In genomic region chr17:81135503-81136283, GRCh38 we compare ENCODE assay signal across 16 cellular contexts. TPM values are rescaled to one million over a fixed set of nuclear protein-coding genes. Genes with fewer than 3 reads are reported as not detected.
DNase-seq lines count a peak whose midpoint lies in the region; ATAC-seq and TF ChIP-seq lines count a peak whose summit lies in the region.
"Had no signal": no experiment of that assay in that cellular context is flagged by ENCODE, and none has a peak within 500 bp of the region (broad histone marks: within the 10 kb centered on the region; RNA-seq: fewer than 3 reads in every experiment).

No MANE protein-coding gene starts in this region.

- H3K27ac Mint-ChIP-seq in WTC11 (peak overlapping the region; percentile 9; the same call in 1 of the 2 replicates), MCF 10A (ENCODE audit: low read depth, unreplicated experiment) (no peak overlapping the region)
- H3K27ac Mint-ChIP-seq: stimulated activated naive CD8-positive, alpha-beta T cell treated with anti-CD3 and anti-CD28 coated beads, Interleukin-15, amount 100 ng/mL, for 72 hours had no signal

- no peaks in the 10 kb centered on the region for H3K4me1 Mint-ChIP-seq in WTC11
- H3K4me1 Mint-ChIP-seq in MCF 10A (ENCODE audit: insufficient read depth, unreplicated experiment): peaks cover 6% of the 10 kb centered on the region
- H3K4me1 Mint-ChIP-seq: stimulated activated naive CD8-positive, alpha-beta T cell treated with anti-CD3 and anti-CD28 coated beads, Interleukin-15, amount 100 ng/mL, for 72 hours had no signal

- H3K9me3 ChIP-seq in mucosa of descending colon: no peaks in the 10 kb centered on the region

- no TSS peak for BruUV-seq in MCF 10A (replicated peaks; lab: Mats Ljungman, UMichigan)

- ATAC-seq in WTC11: no peak
- ATAC-seq in mucosa of descending colon: peak; percentile 16
- no peak for ATAC-seq in GM21447 (IDR thresholded peaks at IDR 0.05; ENCODE audit: unreplicated experiment)
- ATAC-seq: stimulated activated naive CD8-positive, alpha-beta T cell treated with anti-CD3 and anti-CD28 coated beads, Interleukin-15, amount 100 ng/mL, for 72 hours had no signal

- CTCF ChIA-PET in WTC11 (lab: Charles Lee): interaction anchor here (0.8 to 0.9 kb wide), 2 partner anchors 14 to 112 kb away, joined by 3 read pairs; no protein-coding TSS in a partner anchor
- CTCF ChIA-PET in MCF 10A (lab: Yijun Ruan, JAX): interaction anchor here (1.3 kb wide), 1 partner anchor 15 kb away, joined by 4 read pairs; no protein-coding TSS in a partner anchor

- intact Hi-C loops in mucosa of descending colon (cut with DNase I, micrococcal nuclease) (no loop called here), MCF 10A (cut with micrococcal nuclease) (no loop called here)

- H3K4me3 ChIP-seq in mucosa of descending colon: no peak overlapping the region

- DNase-seq in D341Med (ENCODE audit: low spot score): peak; percentile 79
- DNase-seq in NCI-H1694 (lab: John Stamatoyannopoulos, UW): peak; percentile 92
- DNase-seq in WTC11 (ENCODE audit: low spot score): no peak
- DNase-seq in mucosa of descending colon: peak in 1 of 3 donors; percentile 25
- DNase-seq in stimulated activated CD4-positive, alpha-beta T cell treated with anti-CD3 and anti-CD28 coated beads, Interleukin-1b, Interleukin-23, amount 100 ng/mL, for 48 hours: no peak
- DNase-seq in NCI-H187 treated with DMSO at 0.1 percent for 48 hours (lab: John Stamatoyannopoulos, UW): no peak
- no peak for DNase-seq in MCF 10A (ENCODE audit: unreplicated experiment)
- DNase-seq: activated CD4-positive, alpha-beta T cell treated with anti-CD3 and anti-CD28 coated beads, Interleukin-2, amount 50 U/mL, for 1 hour; activated gamma-delta T cell; mesendoderm; OCI-M1; stimulated activated naive CD8-positive, alpha-beta T cell treated with anti-CD3 and anti-CD28 coated beads, Interleukin-15, amount 100 ng/mL, for 72 hours had no signal

- H3K36me3 Mint-ChIP-seq in WTC11: peaks cover 14% of the 10 kb centered on the region; the same call in 1 of the 2 replicates
- H3K36me3 Mint-ChIP-seq in MCF 10A (ENCODE audit: insufficient read depth, unreplicated experiment): no peaks in the 10 kb centered on the region

- H3K4me3 Mint-ChIP-seq in WTC11 (no peak overlapping the region), MCF 10A (ENCODE audit: unreplicated experiment) (no peak overlapping the region)
- H3K4me3 Mint-ChIP-seq: CD14-positive monocyte; stimulated activated naive CD8-positive, alpha-beta T cell treated with anti-CD3 and anti-CD28 coated beads, Interleukin-15, amount 100 ng/mL, for 72 hours had no signal

- H3K27me3 Mint-ChIP-seq in WTC11 (ENCODE audit: low read depth) (no peaks in the 10 kb centered on the region), MCF 10A (ENCODE audit: insufficient read depth, unreplicated experiment) (no peaks in the 10 kb centered on the region)
- H3K27me3 Mint-ChIP-seq: stimulated activated naive CD8-positive, alpha-beta T cell treated with anti-CD3 and anti-CD28 coated beads, Interleukin-15, amount 100 ng/mL, for 72 hours had no signal

- no peaks in the 10 kb centered on the region for H3K36me3 ChIP-seq in mucosa of descending colon (ENCODE audit: low read depth)

- POLR2A ChIA-PET in WTC11 (lab: Charles Lee): no interaction called here
- POLR2A ChIA-PET in MCF 10A (lab: Yijun Ruan, JAX): interaction anchor here (1.1 kb wide), 1 partner anchor 9 kb away, joined by 4 read pairs; no protein-coding TSS in a partner anchor

- TF ChIP-seq CTCF in WTC11 (IDR thresholded peaks at IDR 0.05) (no peak), mucosa of descending colon (IDR thresholded peaks at IDR 0.05) (no peak), MCF 10A (IDR thresholded peaks at IDR 0.05; ENCODE audit: unreplicated experiment) (no peak)

- peaks cover 7% of the 10 kb centered on the region for H3K4me1 ChIP-seq in mucosa of descending colon (ENCODE audit: low read depth)

- peaks cover 19% of the 10 kb centered on the region for H3K9me3 Mint-ChIP-seq in WTC11
- no peaks in the 10 kb centered on the region for H3K9me3 Mint-ChIP-seq in MCF 10A (ENCODE audit: unreplicated experiment)

TF ChIP-seq in WTC11, 78 proteins besides CTCF, POLR2A, EP300 and RAD21:
- TF ChIP-seq, protein P1, sequence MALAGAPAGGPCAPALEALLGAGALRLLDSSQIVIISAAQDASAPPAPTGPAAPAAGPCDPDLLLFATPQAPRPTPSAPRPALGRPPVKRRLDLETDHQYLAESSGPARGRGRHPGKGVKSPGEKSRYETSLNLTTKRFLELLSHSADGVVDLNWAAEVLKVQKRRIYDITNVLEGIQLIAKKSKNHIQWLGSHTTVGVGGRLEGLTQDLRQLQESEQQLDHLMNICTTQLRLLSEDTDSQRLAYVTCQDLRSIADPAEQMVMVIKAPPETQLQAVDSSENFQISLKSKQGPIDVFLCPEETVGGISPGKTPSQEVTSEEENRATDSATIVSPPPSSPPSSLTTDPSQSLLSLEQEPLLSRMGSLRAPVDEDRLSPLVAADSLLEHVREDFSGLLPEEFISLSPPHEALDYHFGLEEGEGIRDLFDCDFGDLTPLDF (CRISPR knock-in tag; IDR thresholded peaks at IDR 0.05): no peak
- TF ChIP-seq, protein P2, sequence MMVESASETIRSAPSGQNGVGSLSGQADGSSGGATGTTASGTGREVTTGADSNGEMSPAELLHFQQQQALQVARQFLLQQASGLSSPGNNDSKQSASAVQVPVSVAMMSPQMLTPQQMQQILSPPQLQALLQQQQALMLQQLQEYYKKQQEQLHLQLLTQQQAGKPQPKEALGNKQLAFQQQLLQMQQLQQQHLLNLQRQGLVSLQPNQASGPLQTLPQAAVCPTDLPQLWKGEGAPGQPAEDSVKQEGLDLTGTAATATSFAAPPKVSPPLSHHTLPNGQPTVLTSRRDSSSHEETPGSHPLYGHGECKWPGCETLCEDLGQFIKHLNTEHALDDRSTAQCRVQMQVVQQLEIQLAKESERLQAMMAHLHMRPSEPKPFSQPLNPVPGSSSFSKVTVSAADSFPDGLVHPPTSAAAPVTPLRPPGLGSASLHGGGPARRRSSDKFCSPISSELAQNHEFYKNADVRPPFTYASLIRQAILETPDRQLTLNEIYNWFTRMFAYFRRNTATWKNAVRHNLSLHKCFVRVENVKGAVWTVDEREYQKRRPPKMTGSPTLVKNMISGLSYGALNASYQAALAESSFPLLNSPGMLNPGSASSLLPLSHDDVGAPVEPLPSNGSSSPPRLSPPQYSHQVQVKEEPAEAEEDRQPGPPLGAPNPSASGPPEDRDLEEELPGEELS (CRISPR knock-in tag; IDR thresholded peaks at IDR 0.05): no peak
- no peak for TF ChIP-seq ZNF512 (CRISPR knock-in tag; IDR thresholded peaks at IDR 0.05; ENCODE audit: borderline replicate concordance)
- no peak for TF ChIP-seq GABPB1 (CRISPR knock-in tag; IDR thresholded peaks at IDR 0.05)
- no peak for TF ChIP-seq AR (CRISPR knock-in tag; IDR thresholded peaks at IDR 0.05)
- TF ChIP-seq NFYB (CRISPR knock-in tag; conservative IDR thresholded peaks at IDR 0.05; ENCODE audit: low read depth): no peak

RNA-seq across cellular contexts. Expression of gene PVALEF, which starts 29.6 kb away (rescaled TPM):
- total RNA-seq in WTC11 (2021): not detected in 3 replicates
- total RNA-seq in mucosa of descending colon: not detected
- not detected in 2 replicates for total RNA-seq in MCF 10A (2022)
- total RNA-seq: M059J; T-helper 1 cell treated with Interleukin-12 subunit alpha and Interleukin-12 subunit beta and Interleukin-4 antibody, amounts not matched to agents 30 ng/mL and 1 ng/mL, for 36 hours had no signal

RNA-seq across cellular contexts. Expression of gene AATK, which starts 30.3 kb away (rescaled TPM):
- total RNA-seq in WTC11 (2021) (2.9 to 4.4 TPM (median 3.0 TPM) in 3 replicates), mucosa of descending colon (10 to 100 TPM in 2 of 3 donors, 1 to 10 TPM in 1; 9.9 to 23.8 (median 15.6) TPM), MCF 10A (2022) (0.59 and 1.4 TPM in 2 replicates)
- total RNA-seq: M059J had no signal

Comparison
In these comparisons a context has a peak if more than half of its experiments do, and no peak if none do; other contexts are left out.
1. DNase-seq: peak in D341Med (single experiment) and NCI-H1694 (single experiment); none in WTC11 (single experiment), stimulated activated CD4-positive, alpha-beta T cell treated with anti-CD3 and anti-CD28 coated beads, Interleukin-1b, Interleukin-23, amount 100 ng/mL, for 48 hours (single experiment), NCI-H187 treated with DMSO at 0.1 percent for 48 hours (single experiment) and MCF 10A (single experiment).